In genomic region chr12:111024205-111024794, GRCh38 we compare ENCODE assay signal across 8 cellular contexts. TPM values are rescaled to one million over a fixed set of nuclear protein-coding genes. Genes with fewer than 3 reads are reported as not detected.
DNase-seq lines count a peak whose midpoint lies in the region; ATAC-seq, FAIRE-seq and TF ChIP-seq lines count a peak whose summit lies in the region.

No MANE protein-coding gene starts in this region.

- no peak for ATAC-seq in HG03039 (IDR thresholded peaks at IDR 0.05; ENCODE audit: unreplicated experiment)
- ATAC-seq in GM21381 (IDR thresholded peaks at IDR 0.05; ENCODE audit: unreplicated experiment) = no peak

- peak; percentile 58 for TF ChIP-seq CTCF in AG04450 (IDR thresholded peaks at IDR 0.05; ENCODE audit: low read depth, low read length)
- peak; percentile 72 for TF ChIP-seq CTCF in fibroblast of villous mesenchyme (IDR thresholded peaks at IDR 0.05; ENCODE audit: insufficient read depth, low read depth, low read length)

- DNase-seq in AG04450 (ENCODE audit: low read depth, low spot score) (no peak), GM12892 (ENCODE audit: insufficient read length) (peak; percentile 58), NCI-H748 treated with DMSO at 0.1 percent for 48 hours (lab: John Stamatoyannopoulos, UW) (peak; percentile 31), activated T-cell treated with anti-CD3 and anti-CD28 coated beads for 4 hours (peak; percentile 40), fibroblast of villous mesenchyme (ENCODE audit: low read depth) (peak; percentile 19), posterior cingulate gyrus (peak in 9 of 10 donors; percentile 40 to 92 (median 61))

- H3K9me3 ChIP-seq in AG04450 (ENCODE audit: control insufficient read depth, insufficient read depth, low read length) = no peaks in the 10 kb centered on the region

- POLR2A ChIA-PET in AG04450 (lab: Yijun Ruan, JAX) = no interaction called here

- peak; percentile 27 for FAIRE-seq in GM12892 (lab: Jason Lieb, UNC)

- intact Hi-C loops in posterior cingulate gyrus (cut with DNase I) = loop anchor here (1.0 to 5.0 kb wide), 2 partner anchors 273 to 289 kb away; no protein-coding TSS in a partner anchor

- no peak for TF ChIP-seq POLR2A in GM12892 (IDR thresholded peaks at IDR 0.05; ENCODE audit: low read depth, low read length)

- CTCF ChIA-PET in AG04450 (lab: Charles Lee) = interaction anchor here (1.1 to 2.9 kb wide), 2 partner anchors 19 to 275 kb away, joined by 4 to 11 read pairs; no protein-coding TSS in a partner anchor

- no peak overlapping the region for H3K27ac ChIP-seq in AG04450 (ENCODE audit: low read depth, low read length)

- peaks cover 4% of the 10 kb centered on the region for H3K27me3 ChIP-seq in AG04450 (ENCODE audit: control insufficient read depth, insufficient read depth, low read length)

- H3K4me3 ChIP-seq in AG04450 (ENCODE audit: low read depth, low read length) (no peak overlapping the region), fibroblast of villous mesenchyme (ENCODE audit: low read depth, low read length) (no peak overlapping the region)

RNA-seq across cellular contexts. Expression of gene CUX2, which starts 9.7 kb away (rescaled TPM):
- not detected in 2 replicates for polyA plus RNA-seq in AG04450 (2011; rRNA removed)
- not detected in 2 replicates for polyA minus RNA-seq in AG04450 (2011; rRNA and poly(A)+ RNA removed)
- polyA plus RNA-seq in GM12892 (2012; ENCODE audit: missing spikeins) = 2.0 TPM
- not detected in 2 replicates for total RNA-seq in fibroblast of villous mesenchyme
